Comparison of ENCODE assay signal across 8 cellular contexts in genomic region chr1:58883888-58884482, GRCh38.
DNase-seq lines count a peak whose midpoint lies in the region; ATAC-seq and TF ChIP-seq lines count a peak whose summit lies in the region.
"Had no signal": no experiment of that assay in that cellular context is flagged by ENCODE, and none has a peak within 500 bp of the region (broad histone marks: within the 10 kb centered on the region; RNA-seq: fewer than 3 reads in every experiment).

No MANE protein-coding gene starts in this region.

- H3K4me3 ChIP-seq in esophagus muscularis mucosa (no peak overlapping the region), tibial artery (no peak overlapping the region)

- H3K36me3 Mint-ChIP-seq in activated CD4-positive, alpha-beta memory T cell treated with anti-CD3 and anti-CD28 coated beads, Interleukin-2, amount 10 ng/mL, durations not matched to agents 7 days and 5 days (ENCODE audit: low read depth), result no peaks in the 10 kb centered on the region

- POLR2A ChIA-PET in activated CD4-positive, alpha-beta memory T cell treated with anti-CD3 and anti-CD28 coated beads, Interleukin-2, amount 10 ng/mL, durations not matched to agents 7 days and 5 days (lab: Charles Lee), result no interaction called here

- no peak overlapping the region for H3K4me3 Mint-ChIP-seq in activated CD4-positive, alpha-beta memory T cell treated with anti-CD3 and anti-CD28 coated beads, Interleukin-2, amount 10 ng/mL, durations not matched to agents 7 days and 5 days

- no peaks in the 10 kb centered on the region for H3K27me3 ChIP-seq in esophagus muscularis mucosa
- H3K27me3 ChIP-seq in tibial artery, result no peaks in the 10 kb centered on the region

- intact Hi-C loops in esophagus muscularis mucosa (cut with DNase I), result no loop called here
- intact Hi-C loops in tibial artery (cut with DNase I; ENCODE audit: low total_unique reads), result no loop called here

- CTCF ChIA-PET in activated CD4-positive, alpha-beta memory T cell treated with anti-CD3 and anti-CD28 coated beads, Interleukin-2, amount 10 ng/mL, durations not matched to agents 7 days and 5 days (lab: Charles Lee), result no interaction called here

- no peaks in the 10 kb centered on the region for H3K9me3 Mint-ChIP-seq in activated CD4-positive, alpha-beta memory T cell treated with anti-CD3 and anti-CD28 coated beads, Interleukin-2, amount 10 ng/mL, durations not matched to agents 7 days and 5 days

- H3K9me3 ChIP-seq in esophagus muscularis mucosa (no peaks in the 10 kb centered on the region), tibial artery (no peaks in the 10 kb centered on the region)

- H3K27ac ChIP-seq in esophagus muscularis mucosa (replicated peaks in 1 of 4) (peak overlapping the region; percentile 26 to 63 (median 54)), tibial artery (peak overlapping the region; percentile 83 to 84)

- TF ChIP-seq EP300 in esophagus muscularis mucosa (IDR thresholded peaks at IDR 0.05), result no peak

- H3K27me3 Mint-ChIP-seq in activated CD4-positive, alpha-beta memory T cell treated with anti-CD3 and anti-CD28 coated beads, Interleukin-2, amount 10 ng/mL, durations not matched to agents 7 days and 5 days, result peaks cover 1% of the 10 kb centered on the region

- no peak for TF ChIP-seq POLR2A in esophagus muscularis mucosa (IDR thresholded peaks at IDR 0.05; ENCODE audit: low read depth)

- peak; percentile 83 for ATAC-seq in GM21576 (IDR thresholded peaks at IDR 0.05; ENCODE audit: unreplicated experiment)

- peaks cover 20% of the 10 kb centered on the region for H3K4me1 Mint-ChIP-seq in activated CD4-positive, alpha-beta memory T cell treated with anti-CD3 and anti-CD28 coated beads, Interleukin-2, amount 10 ng/mL, durations not matched to agents 7 days and 5 days

- peak; percentile 96 for DNase-seq in NCI-H2171 treated with DMSO at 0.1 percent for 48 hours (lab: John Stamatoyannopoulos, UW)
- no peak for DNase-seq in esophagus muscularis mucosa (ENCODE audit: extremely low spot score)
- DNase-seq in tibial artery, result no peak
- DNase-seq in activated CD4-positive, alpha-beta memory T cell treated with anti-CD3 and anti-CD28 coated beads, Interleukin-2, amount 10 ng/mL, durations not matched to agents 7 days and 5 days, result no peak
- no peak for DNase-seq in cortex of kidney (lab: John Stamatoyannopoulos, UW)
- no peak for DNase-seq in NCI-H526 (lab: John Stamatoyannopoulos, UW)
- DNase-seq: stimulated activated CD4-positive, alpha-beta T cell treated with anti-CD3 and anti-CD28 coated beads, Interleukin-4, amount 100 ng/mL, for 4 hours had no signal

- WGBS in esophagus muscularis mucosa, result 65% methylated on average over 4 of the region's 4 CpGs

- H3K27ac Mint-ChIP-seq in activated CD4-positive, alpha-beta memory T cell treated with anti-CD3 and anti-CD28 coated beads, Interleukin-2, amount 10 ng/mL, durations not matched to agents 7 days and 5 days, result no peak overlapping the region

- TF ChIP-seq CTCF in esophagus muscularis mucosa (IDR thresholded peaks at IDR 0.05), result no peak
- TF ChIP-seq CTCF in tibial artery (IDR thresholded peaks at IDR 0.05), result no peak

- H3K4me1 ChIP-seq in esophagus muscularis mucosa (peaks cover 29 to 63% (median 36%) of the 10 kb centered on the region in 4 donors), tibial artery (peaks cover 0 to 50% (median 38%) of the 10 kb centered on the region in 4 donors)

- H3K36me3 ChIP-seq in esophagus muscularis mucosa, result no peaks in the 10 kb centered on the region
- no peaks in the 10 kb centered on the region for H3K36me3 ChIP-seq in tibial artery
